Comparison of ENCODE assay signal across 18 cellular contexts in the genomic region with DNA sequence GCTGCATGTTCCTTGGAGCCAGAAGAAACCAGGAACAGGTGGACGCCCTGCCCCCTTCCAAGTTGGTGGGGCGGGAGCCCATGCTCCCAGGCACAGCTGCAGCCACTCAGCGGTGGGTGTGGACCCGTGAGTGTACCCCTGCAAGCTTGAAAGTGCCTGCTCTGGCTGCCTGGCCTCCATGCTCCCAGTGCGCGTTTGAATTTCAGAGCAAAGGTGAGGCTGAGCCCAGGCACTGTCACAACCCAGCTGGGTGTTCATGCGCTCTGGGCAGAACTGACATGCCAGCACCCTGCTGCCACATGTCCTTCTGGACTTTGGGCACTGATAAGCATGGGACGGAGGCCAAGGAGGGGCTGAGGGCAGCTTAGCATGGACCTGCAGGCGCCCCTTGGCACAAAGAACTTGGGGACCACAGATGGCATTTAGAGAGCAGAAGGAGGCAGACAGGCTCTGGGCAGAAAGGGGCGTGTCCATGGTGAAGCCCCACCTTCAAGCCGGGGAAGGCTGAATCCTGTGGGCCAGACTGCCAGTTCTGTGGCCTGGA.
"Had no signal": no experiment of that assay in that cellular context is flagged by ENCODE, and none has a peak within 500 bp of the region (broad histone marks: within the 10 kb centered on the region; RNA-seq: fewer than 3 reads in every experiment).

No MANE protein-coding gene starts in this region.

- H3K36me3 ChIP-seq: lower lobe of right lung, prostate gland, thyroid gland had no signal

- H3K27ac Mint-ChIP-seq: activated CD4-positive, alpha-beta T cell treated with anti-CD3 and anti-CD28 coated beads, Interleukin-2, amount 10 ng/mL, durations not matched to agents 7 days and 5 days; activated CD8-positive, alpha-beta T cell treated with anti-CD3 and anti-CD28 coated beads, Interleukin-2, amount 10 ng/mL, durations not matched to agents 7 days and 5 days; activated naive CD8-positive, alpha-beta T cell treated with anti-CD3 and anti-CD28 coated beads for 36 hours; activated T-helper 17 cell treated with anti-CD3 and anti-CD28 coated beads, Interleukin-2, amount 50 U/mL, for 72 hours had no signal

- H3K9me3 Mint-ChIP-seq: activated naive CD8-positive, alpha-beta T cell treated with anti-CD3 and anti-CD28 coated beads for 36 hours had no signal

- ATAC-seq: activated CD8-positive, alpha-beta T cell treated with anti-CD3 and anti-CD28 coated beads, Interleukin-2, amount 10 ng/mL, durations not matched to agents 7 days and 5 days; activated T-helper 17 cell treated with anti-CD3 and anti-CD28 coated beads, Interleukin-2, amount 50 U/mL, for 72 hours; left lobe of liver; lower lobe of right lung; mucosa of descending colon; stimulated activated naive CD8-positive, alpha-beta T cell treated with anti-CD3 and anti-CD28 coated beads, Interleukin-15, Interleukin-2, amounts not matched to agents 100 U/mL and 50 U/mL, for 24 hours had no signal

- H3K4me3 Mint-ChIP-seq: activated CD4-positive, alpha-beta T cell treated with anti-CD3 and anti-CD28 coated beads, Interleukin-2, amount 10 ng/mL, durations not matched to agents 7 days and 5 days; activated CD8-positive, alpha-beta T cell treated with anti-CD3 and anti-CD28 coated beads, Interleukin-2, amount 10 ng/mL, durations not matched to agents 7 days and 5 days; activated naive CD8-positive, alpha-beta T cell treated with anti-CD3 and anti-CD28 coated beads for 36 hours; activated T-helper 17 cell treated with anti-CD3 and anti-CD28 coated beads, Interleukin-2, amount 50 U/mL, for 72 hours had no signal

- H3K27ac ChIP-seq: lower lobe of right lung, prostate gland, thyroid gland had no signal

- H3K27me3 ChIP-seq: thyroid gland had no signal

- H3K4me1 ChIP-seq: lower lobe of right lung, prostate gland, thyroid gland had no signal

- H3K36me3 Mint-ChIP-seq: activated naive CD8-positive, alpha-beta T cell treated with anti-CD3 and anti-CD28 coated beads for 36 hours had no signal

- DNase-seq: activated CD4-positive, alpha-beta T cell treated with anti-CD3 and anti-CD28 coated beads, Interleukin-2, amount 10 ng/mL, durations not matched to agents 7 days and 5 days; activated CD4-positive, CD25-positive, alpha-beta regulatory T cell treated with anti-CD3 and anti-CD28 coated beads, Interleukin-2, amount 50 U/mL, for 72 hours; activated CD8-positive, alpha-beta T cell treated with anti-CD3 and anti-CD28 coated beads, Interleukin-2, amount 10 ng/mL, durations not matched to agents 7 days and 5 days; activated naive CD8-positive, alpha-beta T cell treated with anti-CD3 and anti-CD28 coated beads for 36 hours; activated T-cell treated with anti-CD3 and anti-CD28 coated beads, Interleukin-2, amount 50 U/mL, for 1 hour; cerebellar nuclear complex; erythroblast; foreskin fibroblast; kidney; lower lobe of right lung; mesendoderm; stimulated activated CD4-positive, alpha-beta T cell treated with anti-CD3 and anti-CD28 coated beads, Interleukin-4, amount 100 ng/mL, for 24 hours; stimulated activated naive CD8-positive, alpha-beta T cell treated with anti-CD3 and anti-CD28 coated beads, Interleukin-15, Interleukin-2, amounts not matched to agents 100 U/mL and 50 U/mL, for 24 hours; thyroid gland had no signal

- H3K4me3 ChIP-seq: lower lobe of right lung, mucosa of descending colon, prostate gland, thyroid gland had no signal

- H3K9me3 ChIP-seq: lower lobe of right lung, prostate gland, thyroid gland had no signal

- H3K4me1 Mint-ChIP-seq: activated CD4-positive, alpha-beta T cell treated with anti-CD3 and anti-CD28 coated beads, Interleukin-2, amount 10 ng/mL, durations not matched to agents 7 days and 5 days; activated naive CD8-positive, alpha-beta T cell treated with anti-CD3 and anti-CD28 coated beads for 36 hours; activated T-helper 17 cell treated with anti-CD3 and anti-CD28 coated beads, Interleukin-2, amount 50 U/mL, for 72 hours had no signal

- H3K27me3 Mint-ChIP-seq: activated CD4-positive, alpha-beta T cell treated with anti-CD3 and anti-CD28 coated beads, Interleukin-2, amount 10 ng/mL, durations not matched to agents 7 days and 5 days; activated naive CD8-positive, alpha-beta T cell treated with anti-CD3 and anti-CD28 coated beads for 36 hours; activated T-helper 17 cell treated with anti-CD3 and anti-CD28 coated beads, Interleukin-2, amount 50 U/mL, for 72 hours had no signal
